1 cellular context compared by ENCODE assay signal in genomic region chr19:1505991-1506881, GRCh38.
TF ChIP-seq lines count a peak whose summit lies in the region.

No MANE protein-coding gene starts in this region.

TF ChIP-seq in HEK293, 187 proteins besides CTCF, POLR2A, EP300 and RAD21 (continued from another document):
- TF ChIP-seq ELK4 (IDR thresholded peaks at IDR 0.05; ENCODE audit: borderline replicate concordance, low read depth, low read length) (no peak), REST (tag by site-specific recombination; IDR thresholded peaks at IDR 0.05) (no peak), ZEB2 (tag by site-specific recombination; IDR thresholded peaks at IDR 0.05) (no peak), PRDM10 (tag by site-specific recombination; IDR thresholded peaks at IDR 0.05) (no peak), ZNF449 (tag by site-specific recombination; IDR thresholded peaks at IDR 0.05) (no peak; the same call in 1 of the 2 replicates), HIC1 (tag by site-specific recombination; IDR thresholded peaks at IDR 0.05) (peak; percentile 16; the same call in 1 of the 2 replicates), WT1 (tag by site-specific recombination; IDR thresholded peaks at IDR 0.05) (no peak), ZNF426 (tag by site-specific recombination; IDR thresholded peaks at IDR 0.05) (no peak), ZNF555 (tag by site-specific recombination; conservative IDR thresholded peaks at IDR 0.05) (no peak), ZNF677 (tag by site-specific recombination; IDR thresholded peaks at IDR 0.05) (no peak), BCL6B (tag by site-specific recombination; IDR thresholded peaks at IDR 0.05) (no peak), ZSCAN23 (tag by site-specific recombination; IDR thresholded peaks at IDR 0.05) (no peak), PATZ1 (tag by site-specific recombination; IDR thresholded peaks at IDR 0.05) (0 out of 2 replicates have a peak, but pooled peaks have one; percentile 14), ZNF362 (tag by site-specific recombination; IDR thresholded peaks at IDR 0.05) (no peak), ZNF292 (tag by site-specific recombination; IDR thresholded peaks at IDR 0.05; ENCODE audit: borderline replicate concordance, low read depth) (no peak), ZNF561 (tag by site-specific recombination; IDR thresholded peaks at IDR 0.05; ENCODE audit: borderline replicate concordance) (no peak)
